In genomic region chr12:97594236-97594635, GRCh38 we compare ENCODE assay signal across 21 cellular contexts.
DNase-seq lines count a peak whose midpoint lies in the region; ATAC-seq and TF ChIP-seq lines count a peak whose summit lies in the region.
"Had no signal": no experiment of that assay in that cellular context is flagged by ENCODE, and none has a peak within 500 bp of the region (broad histone marks: within the 10 kb centered on the region; RNA-seq: fewer than 3 reads in every experiment).

No MANE protein-coding gene starts in this region.

- H3K27ac ChIP-seq in mammary epithelial cell (ENCODE audit: insufficient read depth, low read depth, low read length) = no peak overlapping the region
- H3K27ac ChIP-seq in DND-41 (ENCODE audit: low read length) = peak overlapping the region; percentile 43
- peak overlapping the region; percentile 82 for H3K27ac ChIP-seq in RWPE2 (ENCODE audit: poor library complexity, severe bottlenecking)
- H3K27ac ChIP-seq: 22Rv1; A549; BLaER1 treated with 17β-estradiol and CSF1 and Interleukin-3, amounts not matched to agents 10 nM and 100 nM; C4-2B had no signal

- BruUV-seq in mammary epithelial cell (replicated peaks; lab: Mats Ljungman, UMichigan) = no TSS peak
- no TSS peak for BruUV-seq in MCF 10A (replicated peaks; lab: Mats Ljungman, UMichigan)

- H3K9ac ChIP-seq in mammary epithelial cell (ENCODE audit: insufficient read depth, low read length) (no peak overlapping the region), DND-41 (ENCODE audit: low read depth, low read length) (no peak overlapping the region)
- H3K9ac ChIP-seq: BLaER1 treated with 17β-estradiol and CSF1 and Interleukin-3, amounts not matched to agents 10 nM and 100 nM had no signal

- peaks cover 14% of the 10 kb centered on the region for H3K4me1 Mint-ChIP-seq in MCF 10A (ENCODE audit: insufficient read depth, unreplicated experiment)
- peaks cover 47% of the 10 kb centered on the region for H3K4me1 Mint-ChIP-seq in nephron progenitor cell
- H3K4me1 Mint-ChIP-seq: B cell had no signal

- intact Hi-C loops in mammary epithelial cell (cut with micrococcal nuclease) = no loop called here
- intact Hi-C loops in MCF 10A (cut with micrococcal nuclease) = no loop called here

- ATAC-seq in DND-41 (ENCODE audit: insufficient read depth, low read depth) = peak; percentile 76
- no peak for ATAC-seq in RWPE2 (ENCODE audit: low read depth)
- ATAC-seq in HG02885 (IDR thresholded peaks at IDR 0.05; ENCODE audit: poor library complexity, unreplicated experiment) = no peak
- ATAC-seq: A549; CD8-positive, alpha-beta T cell; GM12878 had no signal

- H3K9me3 Mint-ChIP-seq in MCF 10A (ENCODE audit: unreplicated experiment) (no peaks in the 10 kb centered on the region), nephron progenitor cell (peaks cover 8% of the 10 kb centered on the region)
- H3K9me3 Mint-ChIP-seq: CD4-positive, alpha-beta T cell had no signal

- H4K20me1 ChIP-seq in mammary epithelial cell (ENCODE audit: insufficient read depth, low read length) = no peaks in the 10 kb centered on the region
- H4K20me1 ChIP-seq in DND-41 (ENCODE audit: insufficient read depth, low read length) = no peaks in the 10 kb centered on the region
- H4K20me1 ChIP-seq: BLaER1 treated with 17β-estradiol and CSF1 and Interleukin-3, amounts not matched to agents 10 nM and 100 nM had no signal

- peaks cover 19% of the 10 kb centered on the region for H3K4me1 ChIP-seq in mammary epithelial cell (ENCODE audit: insufficient read depth, low read length)
- H3K4me1 ChIP-seq in DND-41 (ENCODE audit: insufficient read depth, low read length) = peaks cover 41% of the 10 kb centered on the region
- H3K4me1 ChIP-seq in RWPE2 (ENCODE audit: insufficient read depth, poor library complexity, severe bottlenecking) = peaks cover 23% of the 10 kb centered on the region
- H3K4me1 ChIP-seq: A549; BLaER1 treated with 17β-estradiol and CSF1 and Interleukin-3, amounts not matched to agents 10 nM and 100 nM; Caco-2 had no signal

- no peak overlapping the region for H3K27ac Mint-ChIP-seq in MCF 10A (ENCODE audit: low read depth, unreplicated experiment)
- peak overlapping the region; percentile 3 for H3K27ac Mint-ChIP-seq in nephron progenitor cell
- H3K27ac Mint-ChIP-seq: B cell; CD4-positive, alpha-beta T cell; CD8-positive, alpha-beta T cell had no signal

- no peak overlapping the region for H3K4me2 ChIP-seq in mammary epithelial cell (ENCODE audit: insufficient read depth, low read depth, low read length)
- H3K4me2 ChIP-seq in DND-41 (ENCODE audit: insufficient read depth, low read length) = no peak overlapping the region
- H3K4me2 ChIP-seq: A549; BLaER1 treated with 17β-estradiol and CSF1 and Interleukin-3, amounts not matched to agents 10 nM and 100 nM had no signal

- no peaks in the 10 kb centered on the region for H3K36me3 ChIP-seq in mammary epithelial cell (ENCODE audit: insufficient read depth, low read length)
- H3K36me3 ChIP-seq in DND-41 (ENCODE audit: insufficient read depth, low read length) = no peaks in the 10 kb centered on the region
- H3K36me3 ChIP-seq in RWPE2 (ENCODE audit: low read depth) = no peaks in the 10 kb centered on the region
- H3K36me3 ChIP-seq: BLaER1 treated with 17β-estradiol and CSF1 and Interleukin-3, amounts not matched to agents 10 nM and 100 nM had no signal

- H2AFZ ChIP-seq in mammary epithelial cell (ENCODE audit: low read depth, low read length) (peak overlapping the region; percentile 15), DND-41 (ENCODE audit: low read depth, low read length) (no peak overlapping the region)

- CTCF ChIA-PET in mammary epithelial cell (lab: Charles Lee; ENCODE audit: low non-redundant PET) (no interaction called here), MCF 10A (lab: Yijun Ruan, JAX) (interaction anchor here (1.4 kb wide), 1 partner anchor 14 kb away, joined by 4 read pairs; no protein-coding TSS in a partner anchor)

- in situ Hi-C loops in mammary epithelial cell (cut with MboI; ENCODE audit: low sequenced_read_pairs in 2 of 2) = no loop called here

- dilution Hi-C loops in mammary epithelial cell (cut with HindIII; ENCODE audit: low sequenced_read_pairs) = no loop called here

- H3K4me3 ChIP-seq in mammary epithelial cell (replicated peaks in 1 of 3; ENCODE audit: insufficient read depth in 1 of 3, low read depth in 2 of 3, low read length in 3 of 3) (no peak overlapping the region), DND-41 (ENCODE audit: low read depth in 1 of 2, low read length in 2 of 2) (no peak overlapping the region), RWPE2 (ENCODE audit: severe bottlenecking) (no peak overlapping the region)
- H3K4me3 ChIP-seq: A549; BLaER1 treated with 17β-estradiol and CSF1 and Interleukin-3, amounts not matched to agents 10 nM and 100 nM; GM12878 had no signal

- H3K36me3 Mint-ChIP-seq in MCF 10A (ENCODE audit: insufficient read depth, unreplicated experiment) (no peaks in the 10 kb centered on the region), nephron progenitor cell (ENCODE audit: low read depth) (peaks cover 4% of the 10 kb centered on the region)
- H3K36me3 Mint-ChIP-seq: CD8-positive, alpha-beta T cell had no signal

- DNase-seq in mammary epithelial cell = no peak
- no peak for DNase-seq in MCF 10A (ENCODE audit: unreplicated experiment)
- peak; percentile 34 for DNase-seq in DND-41
- DNase-seq in RWPE2 (ENCODE audit: low spot score) = no peak
- no peak for DNase-seq in nephron progenitor cell
- DNase-seq in activated CD4-positive, alpha-beta T cell treated with anti-CD3 and anti-CD28 coated beads, Interleukin-2, amount 50 U/mL, for 4 hours = no peak
- DNase-seq: AML-193; Caco-2; Calu3; CD4-positive, alpha-beta T cell; CD8-positive, alpha-beta T cell; DMS79 treated with DMSO at 0.1 percent for 48 hours; EL; GDM1 had no signal

- no peaks in the 10 kb centered on the region for H3K9me3 ChIP-seq in mammary epithelial cell (replicated peaks; ENCODE audit: insufficient read depth, low read length)
- no peaks in the 10 kb centered on the region for H3K9me3 ChIP-seq in DND-41 (ENCODE audit: insufficient read depth, low read length, severe bottlenecking)
- H3K9me3 ChIP-seq in RWPE2 (ENCODE audit: severe bottlenecking) = no peaks in the 10 kb centered on the region
- H3K9me3 ChIP-seq: A549; BLaER1 treated with 17β-estradiol and CSF1 and Interleukin-3, amounts not matched to agents 10 nM and 100 nM; Caco-2 had no signal

- TF ChIP-seq CTCF in mammary epithelial cell (conservative IDR thresholded peaks at IDR 0.05 in 1 of 2, IDR thresholded peaks at IDR 0.05 in 1 of 2; ENCODE audit: extremely low read depth in 1 of 2, insufficient read depth in 1 of 2, low read depth in 1 of 2, low read length in 2 of 2) (no peak), MCF 10A (IDR thresholded peaks at IDR 0.05; ENCODE audit: unreplicated experiment) (no peak), DND-41 (IDR thresholded peaks at IDR 0.05; ENCODE audit: borderline replicate concordance, extremely low read depth, low read length, poor library complexity, severe bottlenecking) (no peak), RWPE2 (IDR thresholded peaks at IDR 0.05; ENCODE audit: poor library complexity, severe bottlenecking) (no peak), nephron progenitor cell (IDR thresholded peaks at IDR 0.05) (no peak)

- H3K4me3 Mint-ChIP-seq in MCF 10A (ENCODE audit: unreplicated experiment) = no peak overlapping the region
- no peak overlapping the region for H3K4me3 Mint-ChIP-seq in nephron progenitor cell
- H3K4me3 Mint-ChIP-seq: B cell; CD4-positive, alpha-beta T cell; CD8-positive, alpha-beta T cell had no signal

- POLR2A ChIA-PET in MCF 10A (lab: Yijun Ruan, JAX) = no interaction called here

- no peaks in the 10 kb centered on the region for H3K79me2 ChIP-seq in mammary epithelial cell (ENCODE audit: insufficient read depth, low read length)
- H3K79me2 ChIP-seq in DND-41 (ENCODE audit: insufficient read depth, low read length) = no peaks in the 10 kb centered on the region

- H3K27me3 ChIP-seq in mammary epithelial cell (ENCODE audit: insufficient read depth, low read length) = no peaks in the 10 kb centered on the region
- no peaks in the 10 kb centered on the region for H3K27me3 ChIP-seq in DND-41 (ENCODE audit: insufficient read depth, low read length, poor library complexity)
- H3K27me3 ChIP-seq in RWPE2 (ENCODE audit: insufficient read depth, poor library complexity, severe bottlenecking) = no peaks in the 10 kb centered on the region
- H3K27me3 ChIP-seq: BLaER1 treated with 17β-estradiol and CSF1 and Interleukin-3, amounts not matched to agents 10 nM and 100 nM had no signal

- whole genome bisulfite sequencing in mammary epithelial cell (ENCODE audit: low coverage, missing lambda C conversion rate) = 100% methylated on average over 4 of the region's 4 CpGs

- H3K27me3 Mint-ChIP-seq in MCF 10A (ENCODE audit: insufficient read depth, unreplicated experiment) (no peaks in the 10 kb centered on the region), nephron progenitor cell (ENCODE audit: low read depth, poor library complexity) (no peaks in the 10 kb centered on the region)
- H3K27me3 Mint-ChIP-seq: B cell; CD4-positive, alpha-beta T cell had no signal
